ENCODE assay signal across 10 cellular contexts in the genomic region with DNA sequence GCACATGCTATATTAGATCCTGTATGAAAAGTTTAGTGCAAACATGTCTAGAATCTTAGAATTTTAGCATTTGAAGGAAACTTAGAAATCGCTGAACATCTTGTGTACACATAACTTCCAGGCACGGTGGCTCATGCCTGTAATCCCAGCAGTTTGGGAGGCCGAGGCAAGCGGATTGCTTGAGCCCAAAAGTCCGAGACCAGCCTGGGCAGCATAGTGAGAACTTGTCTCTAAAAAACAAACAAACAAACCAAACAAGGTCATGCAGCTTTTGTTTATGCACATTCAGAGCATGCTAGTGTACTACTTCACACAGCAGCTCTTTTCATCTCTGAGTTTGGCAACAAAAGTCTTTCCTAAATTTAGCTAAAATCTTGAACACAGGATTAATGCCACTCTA. TPM values are rescaled to one million over a fixed set of nuclear protein-coding genes. Genes with fewer than 3 reads are reported as not detected.
"Had no signal": no experiment of that assay in that cellular context is flagged by ENCODE, and none has a peak within 500 bp of the region (broad histone marks: within the 10 kb centered on the region; RNA-seq: fewer than 3 reads in every experiment).

No MANE protein-coding gene starts in this region.

- ATAC-seq: HepG2, K562 had no signal

- H3K27ac ChIP-seq: HL-60, KMS-11 had no signal

- H3K4me3 ChIP-seq: K562 had no signal

- DNase-seq: IMR-90, KBM-7, KG1 had no signal

RNA-seq across cellular contexts. Expression of a gene that starts 32.2 kb away (rescaled TPM):
- total RNA-seq: HepG2, HT-29, HT1080, IMR-90 had no signal
- polyA plus RNA-seq: HepG2, IgD-negative memory B cell had no signal
